Comparison of ENCODE assay signal across 11 cellular contexts in genomic region chr10:102511562-102512274, GRCh38. TPM values are rescaled to one million over a fixed set of nuclear protein-coding genes. Genes with fewer than 3 reads are reported as not detected.
DNase-seq lines count a peak whose midpoint lies in the region; ATAC-seq and TF ChIP-seq lines count a peak whose summit lies in the region.
"Had no signal": no experiment of that assay in that cellular context is flagged by ENCODE, and none has a peak within 500 bp of the region (broad histone marks: within the 10 kb centered on the region; RNA-seq: fewer than 3 reads in every experiment).

No MANE protein-coding gene starts in this region.

- TF ChIP-seq POLR2A in GM18505 (IDR thresholded peaks at IDR 0.05; ENCODE audit: borderline replicate concordance, extremely low read depth, insufficient read depth, insufficient read length) (no peak), right lobe of liver (IDR thresholded peaks at IDR 0.05) (no peak)

- H3K4me3 Mint-ChIP-seq in type B pancreatic cell, result no peak overlapping the region
- H3K4me3 Mint-ChIP-seq: endodermal cell had no signal

- H3K36me3 Mint-ChIP-seq in type B pancreatic cell, result peaks cover 23% of the 10 kb centered on the region

- H3K27me3 Mint-ChIP-seq in type B pancreatic cell, result no peaks in the 10 kb centered on the region

- peak overlapping the region; percentile 7 for H3K4me2 ChIP-seq in Loucy (ENCODE audit: low read depth, low read length, poor library complexity, severe bottlenecking)

- TF ChIP-seq CTCF in Loucy (conservative IDR thresholded peaks at IDR 0.05; ENCODE audit: low read length) (no peak), right lobe of liver (IDR thresholded peaks at IDR 0.05) (no peak), type B pancreatic cell (conservative IDR thresholded peaks at IDR 0.05) (no peak)

- no peaks in the 10 kb centered on the region for H3F3A ChIP-seq in Loucy (ENCODE audit: low read depth)

- H3K36me3 ChIP-seq in Loucy (ENCODE audit: insufficient read depth, low read length) (peaks cover 24% of the 10 kb centered on the region; the same call in 1 of the 2 replicates), right lobe of liver (peaks cover 0 to 19% (median 4%) of the 10 kb centered on the region in 4 donors)

- H3K27ac Mint-ChIP-seq in type B pancreatic cell, result no peak overlapping the region
- H3K27ac Mint-ChIP-seq: endodermal cell had no signal

- H3K9me2 ChIP-seq in Loucy (replicated peaks; ENCODE audit: low read depth, low read length), result no peaks in the 10 kb centered on the region

- intact Hi-C loops in right lobe of liver (cut with DNase I), result no loop called here

- peaks cover 19% of the 10 kb centered on the region; the same call in 1 of the 2 replicates for H3K79me2 ChIP-seq in Loucy (ENCODE audit: insufficient read depth, low read length)

- no peaks in the 10 kb centered on the region for H3K9me3 Mint-ChIP-seq in type B pancreatic cell
- H3K9me3 Mint-ChIP-seq: endodermal cell had no signal

- H2AFZ ChIP-seq in Loucy (ENCODE audit: low read length), result no peak overlapping the region

- peak overlapping the region in 1 of 3 donors; percentile 35 for H3K27ac ChIP-seq in right lobe of liver

- DNase-seq in right lobe of liver (no peak), type B pancreatic cell (ENCODE audit: extremely low spot score, unreplicated experiment) (no peak), EL (no peak), GOT3 (lab: John Stamatoyannopoulos, UW) (no peak)
- DNase-seq in effector CD8-positive, alpha-beta T cell (lab: John Stamatoyannopoulos, UW), result no peak
- DNase-seq: endodermal cell, mesendoderm, NCI-H146 had no signal

- H3K9me3 ChIP-seq in Loucy (ENCODE audit: insufficient read depth, low read depth, low read length), result no peaks in the 10 kb centered on the region
- no peaks in the 10 kb centered on the region for H3K9me3 ChIP-seq in right lobe of liver

- H3K4me1 ChIP-seq in Loucy (ENCODE audit: insufficient read depth, low read length, poor library complexity, severe bottlenecking) (peaks cover 30% of the 10 kb centered on the region), right lobe of liver (peaks cover 0 to 19% (median 6%) of the 10 kb centered on the region in 4 donors)

- H3K27me3 ChIP-seq in Loucy (ENCODE audit: insufficient read depth, low read length, poor library complexity, severe bottlenecking), result no peaks in the 10 kb centered on the region
- no peaks in the 10 kb centered on the region for H3K27me3 ChIP-seq in right lobe of liver

- no peak overlapping the region for H3K9ac ChIP-seq in Loucy (ENCODE audit: low read depth, low read length, poor library complexity, severe bottlenecking)

- ATAC-seq in GM18505 (IDR thresholded peaks at IDR 0.05; ENCODE audit: unreplicated experiment), result peak; percentile 81
- ATAC-seq in GM21526 (IDR thresholded peaks at IDR 0.05; ENCODE audit: low FRiP score, unreplicated experiment), result peak; percentile 72
- ATAC-seq in right lobe of liver, result peak; percentile 36 to 71 (median 52)

- H3K4me1 Mint-ChIP-seq in type B pancreatic cell (ENCODE audit: unreplicated experiment), result peaks cover 18% of the 10 kb centered on the region

- H3K4me3 ChIP-seq in Loucy (ENCODE audit: low read length, poor library complexity, severe bottlenecking) (no peak overlapping the region), right lobe of liver (no peak overlapping the region)

- WGBS in right lobe of liver (ENCODE audit: insufficient coverage, low coverage, low lambda C conversion rate, missing lambda C conversion rate), result 30% methylated on average over 5 of the region's 6 CpGs

- peaks cover 8% of the 10 kb centered on the region for H4K20me1 ChIP-seq in Loucy (ENCODE audit: insufficient read depth, low read length, poor library complexity, severe bottlenecking)

RNA-seq across cellular contexts. Expression of gene SUFU, which starts 7.9 kb away (rescaled TPM):
- total RNA-seq in right lobe of liver, result 1 to 10 TPM; 4.2 to 6.2 (median 5.1) TPM
- 18.5 and 29.4 TPM in 2 replicates for total RNA-seq in type B pancreatic cell (ENCODE audit: low replicate concordance)

RNA-seq across cellular contexts. Expression of gene ACTR1A, which starts 9.2 kb away (rescaled TPM):
- 10 to 100 TPM; 25.6 to 47.9 (median 31.3) TPM for total RNA-seq in right lobe of liver
- total RNA-seq in type B pancreatic cell (ENCODE audit: low replicate concordance), result 73.1 and 95.4 TPM in 2 replicates
